Comparison of ENCODE assay signal across 1 cellular context in genomic region chrX:39903937-39904336, GRCh38.
TF ChIP-seq lines count a peak whose summit lies in the region.

No MANE protein-coding gene starts in this region.

TF ChIP-seq in SK-N-SH, 30 proteins besides CTCF, POLR2A, EP300 and RAD21 (continued from another document):
- peak; percentile 94 for TF ChIP-seq NFIC (IDR thresholded peaks at IDR 0.05; ENCODE audit: borderline replicate concordance)
- no peak for TF ChIP-seq YY1 (IDR thresholded peaks at IDR 0.05; ENCODE audit: low read depth)
- TF ChIP-seq SIN3A (IDR thresholded peaks at IDR 0.05; ENCODE audit: borderline replicate concordance, low read depth, low read length): no peak
- TF ChIP-seq MAX (IDR thresholded peaks at IDR 0.05; ENCODE audit: low read depth): no peak
- no peak for TF ChIP-seq ELF1 (IDR thresholded peaks at IDR 0.05)
- no peak for TF ChIP-seq IRF3 (IDR thresholded peaks at IDR 0.05; ENCODE audit: low read depth, low read length)
- TF ChIP-seq RCOR1 (IDR thresholded peaks at IDR 0.05; ENCODE audit: low read length): no peak
- no peak for TF ChIP-seq GABPA (IDR thresholded peaks at IDR 0.05; ENCODE audit: low read depth)
- TF ChIP-seq NRF1 (IDR thresholded peaks at IDR 0.05; ENCODE audit: low read depth, low read length): no peak
- TF ChIP-seq TCF12 (IDR thresholded peaks at IDR 0.05): peak; percentile 64; the same call in 1 of the 2 replicates
- TF ChIP-seq ZBTB33 (IDR thresholded peaks at IDR 0.05; ENCODE audit: borderline replicate concordance, low read depth): no peak
- TF ChIP-seq EZH2phosphoT487 (IDR thresholded peaks at IDR 0.05; ENCODE audit: borderline replicate concordance, low read depth): no peak
- peak; percentile 41; the same call in 1 of the 2 replicates for TF ChIP-seq TEAD4 (IDR thresholded peaks at IDR 0.05; ENCODE audit: borderline replicate concordance, insufficient read depth)
- TF ChIP-seq REST (IDR thresholded peaks at IDR 0.05; ENCODE audit: low read depth, low read length): no peak
- no peak for TF ChIP-seq TAF1 (IDR thresholded peaks at IDR 0.05; ENCODE audit: borderline replicate concordance, low read depth, low read length)
- TF ChIP-seq RXRA (IDR thresholded peaks at IDR 0.05; ENCODE audit: borderline replicate concordance, low read depth): no peak
- TF ChIP-seq MEF2A (IDR thresholded peaks at IDR 0.05; ENCODE audit: borderline replicate concordance, low read depth): no peak
- peak; percentile 49 for TF ChIP-seq PBX3 (IDR thresholded peaks at IDR 0.05)
